In the genomic region with DNA sequence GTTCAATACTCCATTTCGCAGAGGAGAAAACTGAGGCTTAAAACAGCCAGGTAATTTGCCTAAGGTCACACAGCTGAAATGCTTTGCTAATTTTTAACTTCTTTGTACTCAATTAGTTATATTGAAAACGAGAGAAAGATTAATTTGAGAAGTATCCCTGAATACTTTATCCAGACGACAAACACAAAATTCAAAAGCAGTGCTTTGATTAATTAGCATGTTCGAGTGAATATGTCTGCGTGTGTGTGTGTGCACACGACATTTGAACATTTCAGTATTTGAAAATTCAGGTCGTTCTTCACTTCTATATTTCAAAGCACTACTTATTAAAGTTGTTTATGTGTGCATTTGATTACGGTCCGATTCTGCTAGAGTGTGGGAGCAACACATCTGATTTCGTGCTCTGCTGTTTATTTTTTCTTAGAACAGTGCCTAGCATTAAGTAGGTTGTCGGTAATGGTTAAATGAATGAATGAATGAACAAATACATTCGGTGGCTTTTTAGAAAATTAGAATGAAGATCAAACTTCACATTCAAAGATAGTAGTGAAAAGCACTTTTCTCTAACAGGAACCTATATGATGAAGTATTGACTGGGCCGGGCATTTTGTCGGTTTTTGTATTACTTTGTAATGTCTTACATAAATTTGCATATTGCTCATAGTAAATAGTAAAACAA, we compare ENCODE assay signal across 8 cellular contexts. TPM values are rescaled to one million over a fixed set of nuclear protein-coding genes. Genes with fewer than 3 reads are reported as not detected.
DNase-seq lines count a peak whose midpoint lies in the region; ATAC-seq and TF ChIP-seq lines count a peak whose summit lies in the region.

No MANE protein-coding gene starts in this region.

- whole genome bisulfite sequencing in liver, result 31% methylated on average over 14 of the region's 14 CpGs

- peak overlapping the region; percentile 98 for H3K4me3 Mint-ChIP-seq in stimulated activated naive CD8-positive, alpha-beta T cell treated with anti-CD3 and anti-CD28 coated beads, Interleukin-15, Interleukin-2, amounts not matched to agents 100 ng/mL and 50 ng/mL, for 24 hours

- H3K27ac Mint-ChIP-seq in stimulated activated naive CD8-positive, alpha-beta T cell treated with anti-CD3 and anti-CD28 coated beads, Interleukin-15, Interleukin-2, amounts not matched to agents 100 ng/mL and 50 ng/mL, for 24 hours, result peak overlapping the region; percentile 85
- peak overlapping the region; percentile 99 to 100 for H3K27ac Mint-ChIP-seq in activated naive CD4-positive, alpha-beta T cell treated with anti-CD3 and anti-CD28 coated beads, Interleukin-2, amount 50 U/mL, for 72 hours

- peaks cover 2 to 27% (median 20%) of the 10 kb centered on the region in 4 donors for H3K4me1 ChIP-seq in liver (ENCODE audit: control insufficient read depth in 4 of 4, insufficient read depth in 4 of 4, low read length in 3 of 4)

- peaks cover 49% of the 10 kb centered on the region for H3K36me3 Mint-ChIP-seq in stimulated activated naive CD8-positive, alpha-beta T cell treated with anti-CD3 and anti-CD28 coated beads, Interleukin-15, Interleukin-2, amounts not matched to agents 100 ng/mL and 50 ng/mL, for 24 hours (ENCODE audit: low read depth)
- H3K36me3 Mint-ChIP-seq in activated naive CD4-positive, alpha-beta T cell treated with anti-CD3 and anti-CD28 coated beads, Interleukin-2, amount 50 U/mL, for 72 hours, result peaks cover 45 to 47% of the 10 kb centered on the region in 2 donors

- H3K27me3 ChIP-seq in liver (ENCODE audit: control insufficient read depth in 4 of 4, insufficient read depth in 4 of 4, low read length in 3 of 4), result no peaks in the 10 kb centered on the region

- no peak for DNase-seq in stimulated activated naive CD8-positive, alpha-beta T cell treated with anti-CD3 and anti-CD28 coated beads, Interleukin-15, Interleukin-2, amounts not matched to agents 100 U/mL and 50 U/mL, for 24 hours
- no peak for DNase-seq in activated naive CD4-positive, alpha-beta T cell treated with anti-CD3 and anti-CD28 coated beads, Interleukin-2, amount 50 U/mL, for 72 hours (ENCODE audit: low spot score in 2 of 2)
- DNase-seq in GF-D8 (lab: John Stamatoyannopoulos, UW), result no peak
- DNase-seq in activated CD8-positive, alpha-beta memory T cell treated with anti-CD3 and anti-CD28 coated beads, Interleukin-2, amount 50 U/mL, for 48 hours, result no peak

- H3K27me3 Mint-ChIP-seq in stimulated activated naive CD8-positive, alpha-beta T cell treated with anti-CD3 and anti-CD28 coated beads, Interleukin-15, Interleukin-2, amounts not matched to agents 100 ng/mL and 50 ng/mL, for 24 hours, result no peaks in the 10 kb centered on the region

- peak overlapping the region; percentile 78 to 79 for H3K27ac ChIP-seq in liver (ENCODE audit: low read depth in 1 of 2, low read length in 2 of 2)

- peaks cover 43% of the 10 kb centered on the region for H3K4me1 Mint-ChIP-seq in stimulated activated naive CD8-positive, alpha-beta T cell treated with anti-CD3 and anti-CD28 coated beads, Interleukin-15, Interleukin-2, amounts not matched to agents 100 ng/mL and 50 ng/mL, for 24 hours (ENCODE audit: low read depth)

- peak overlapping the region; percentile 30 to 48 for H3K9ac ChIP-seq in liver (ENCODE audit: low read depth in 1 of 2, low read length in 2 of 2)

- TF ChIP-seq RAD21 in liver (IDR thresholded peaks at IDR 0.05), result no peak

- peak overlapping the region; percentile 53 to 76 (median 55) for H3K4me3 ChIP-seq in liver (ENCODE audit: low read depth in 1 of 3, low read length in 3 of 3)

- H3K9me3 Mint-ChIP-seq in stimulated activated naive CD8-positive, alpha-beta T cell treated with anti-CD3 and anti-CD28 coated beads, Interleukin-15, Interleukin-2, amounts not matched to agents 100 ng/mL and 50 ng/mL, for 24 hours, result no peaks in the 10 kb centered on the region
- no peaks in the 10 kb centered on the region for H3K9me3 Mint-ChIP-seq in activated naive CD4-positive, alpha-beta T cell treated with anti-CD3 and anti-CD28 coated beads, Interleukin-2, amount 50 U/mL, for 72 hours

- peaks cover 0 to 2% (median 0%) of the 10 kb centered on the region in 4 donors for H3K36me3 ChIP-seq in liver (ENCODE audit: control insufficient read depth in 4 of 4, insufficient read depth in 3 of 4, low read depth in 1 of 4, low read length in 3 of 4)

- ATAC-seq in stimulated activated naive CD8-positive, alpha-beta T cell treated with anti-CD3 and anti-CD28 coated beads, Interleukin-15, Interleukin-2, amounts not matched to agents 100 U/mL and 50 U/mL, for 24 hours, result no peak
- ATAC-seq in activated naive CD4-positive, alpha-beta T cell treated with anti-CD3 and anti-CD28 coated beads, Interleukin-2, amount 50 U/mL, for 72 hours, result no peak
- no peak for ATAC-seq in HG02885 (IDR thresholded peaks at IDR 0.05; ENCODE audit: poor library complexity, unreplicated experiment)
- no peak for ATAC-seq in HG03159 (IDR thresholded peaks at IDR 0.05; ENCODE audit: unreplicated experiment)

- TF ChIP-seq CTCF in liver (IDR thresholded peaks at IDR 0.05; ENCODE audit: low read depth, low read length, missing input control), result no peak

- H3K9me3 ChIP-seq in liver (ENCODE audit: control insufficient read depth in 4 of 4, low read length in 3 of 4), result no peaks in the 10 kb centered on the region

TF ChIP-seq in liver, 16 proteins besides CTCF, POLR2A, EP300 and RAD21:
- TF ChIP-seq NR2F2 (IDR thresholded peaks at IDR 0.05) (no peak), YY1 (IDR thresholded peaks at IDR 0.05) (no peak), HNF4G (IDR thresholded peaks at IDR 0.05) (no peak), HNF4A (conservative IDR thresholded peaks at IDR 0.05) (no peak), SP1 (IDR thresholded peaks at IDR 0.05) (no peak), RXRA (IDR thresholded peaks at IDR 0.05) (no peak), FOXA1 (IDR thresholded peaks at IDR 0.05) (no peak)
- TF ChIP-seq, protein P1, sequence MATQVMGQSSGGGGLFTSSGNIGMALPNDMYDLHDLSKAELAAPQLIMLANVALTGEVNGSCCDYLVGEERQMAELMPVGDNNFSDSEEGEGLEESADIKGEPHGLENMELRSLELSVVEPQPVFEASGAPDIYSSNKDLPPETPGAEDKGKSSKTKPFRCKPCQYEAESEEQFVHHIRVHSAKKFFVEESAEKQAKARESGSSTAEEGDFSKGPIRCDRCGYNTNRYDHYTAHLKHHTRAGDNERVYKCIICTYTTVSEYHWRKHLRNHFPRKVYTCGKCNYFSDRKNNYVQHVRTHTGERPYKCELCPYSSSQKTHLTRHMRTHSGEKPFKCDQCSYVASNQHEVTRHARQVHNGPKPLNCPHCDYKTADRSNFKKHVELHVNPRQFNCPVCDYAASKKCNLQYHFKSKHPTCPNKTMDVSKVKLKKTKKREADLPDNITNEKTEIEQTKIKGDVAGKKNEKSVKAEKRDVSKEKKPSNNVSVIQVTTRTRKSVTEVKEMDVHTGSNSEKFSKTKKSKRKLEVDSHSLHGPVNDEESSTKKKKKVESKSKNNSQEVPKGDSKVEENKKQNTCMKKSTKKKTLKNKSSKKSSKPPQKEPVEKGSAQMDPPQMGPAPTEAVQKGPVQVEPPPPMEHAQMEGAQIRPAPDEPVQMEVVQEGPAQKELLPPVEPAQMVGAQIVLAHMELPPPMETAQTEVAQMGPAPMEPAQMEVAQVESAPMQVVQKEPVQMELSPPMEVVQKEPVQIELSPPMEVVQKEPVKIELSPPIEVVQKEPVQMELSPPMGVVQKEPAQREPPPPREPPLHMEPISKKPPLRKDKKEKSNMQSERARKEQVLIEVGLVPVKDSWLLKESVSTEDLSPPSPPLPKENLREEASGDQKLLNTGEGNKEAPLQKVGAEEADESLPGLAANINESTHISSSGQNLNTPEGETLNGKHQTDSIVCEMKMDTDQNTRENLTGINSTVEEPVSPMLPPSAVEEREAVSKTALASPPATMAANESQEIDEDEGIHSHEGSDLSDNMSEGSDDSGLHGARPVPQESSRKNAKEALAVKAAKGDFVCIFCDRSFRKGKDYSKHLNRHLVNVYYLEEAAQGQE (IDR thresholded peaks at IDR 0.05), result no peak
- TF ChIP-seq, protein P2, sequence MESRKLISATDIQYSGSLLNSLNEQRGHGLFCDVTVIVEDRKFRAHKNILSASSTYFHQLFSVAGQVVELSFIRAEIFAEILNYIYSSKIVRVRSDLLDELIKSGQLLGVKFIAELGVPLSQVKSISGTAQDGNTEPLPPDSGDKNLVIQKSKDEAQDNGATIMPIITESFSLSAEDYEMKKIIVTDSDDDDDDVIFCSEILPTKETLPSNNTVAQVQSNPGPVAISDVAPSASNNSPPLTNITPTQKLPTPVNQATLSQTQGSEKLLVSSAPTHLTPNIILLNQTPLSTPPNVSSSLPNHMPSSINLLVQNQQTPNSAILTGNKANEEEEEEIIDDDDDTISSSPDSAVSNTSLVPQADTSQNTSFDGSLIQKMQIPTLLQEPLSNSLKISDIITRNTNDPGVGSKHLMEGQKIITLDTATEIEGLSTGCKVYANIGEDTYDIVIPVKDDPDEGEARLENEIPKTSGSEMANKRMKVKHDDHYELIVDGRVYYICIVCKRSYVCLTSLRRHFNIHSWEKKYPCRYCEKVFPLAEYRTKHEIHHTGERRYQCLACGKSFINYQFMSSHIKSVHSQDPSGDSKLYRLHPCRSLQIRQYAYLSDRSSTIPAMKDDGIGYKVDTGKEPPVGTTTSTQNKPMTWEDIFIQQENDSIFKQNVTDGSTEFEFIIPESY (IDR thresholded peaks at IDR 0.05), result no peak
- TF ChIP-seq, protein P3, sequence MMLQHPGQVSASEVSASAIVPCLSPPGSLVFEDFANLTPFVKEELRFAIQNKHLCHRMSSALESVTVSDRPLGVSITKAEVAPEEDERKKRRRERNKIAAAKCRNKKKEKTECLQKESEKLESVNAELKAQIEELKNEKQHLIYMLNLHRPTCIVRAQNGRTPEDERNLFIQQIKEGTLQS (IDR thresholded peaks at IDR 0.05), result no peak
TF ChIP-seq in liver: peak in this region for 0.

RNA-seq across cellular contexts. Expression of gene SYNCRIP, which starts 36.9 kb away (rescaled TPM):
- 100 to 1,000 TPM in 1 of 2 donors, 10 to 100 TPM in 1; 78.3 to 147 TPM for total RNA-seq in activated naive CD4-positive, alpha-beta T cell treated with anti-CD3 and anti-CD28 coated beads, Interleukin-2, amount 50 U/mL, for 72 hours
- total RNA-seq in liver, result 10 to 100 TPM; 27.8 to 41.7 TPM
- polyA plus RNA-seq in liver, result 10 to 100 TPM; 30.0 to 30.9 TPM
